1 cellular context compared by ENCODE assay signal in genomic region chr1:6601049-6601864, GRCh38.
TF ChIP-seq lines count a peak whose summit lies in the region.

No MANE protein-coding gene starts in this region.

TF ChIP-seq in HepG2, 621 proteins besides CTCF, POLR2A, EP300 and RAD21 (continued from another document and continues in another):
- TF ChIP-seq ZNF362 (CRISPR knock-in tag; IDR thresholded peaks at IDR 0.05; ENCODE audit: borderline replicate concordance) (no peak), ZNF275 (CRISPR knock-in tag; IDR thresholded peaks at IDR 0.05; ENCODE audit: borderline replicate concordance) (no peak), PCBP2 (optimal IDR thresholded peaks at IDR 0.05; ENCODE audit: low read depth, low read length, poor library complexity, severe bottlenecking) (no peak), TRAFD1 (CRISPR knock-in tag; IDR thresholded peaks at IDR 0.05; ENCODE audit: borderline replicate concordance) (no peak), ZNF646 (CRISPR knock-in tag; IDR thresholded peaks at IDR 0.05) (peak; percentile 59; the same call in 1 of the 2 replicates), ZNF253 (CRISPR knock-in tag; IDR thresholded peaks at IDR 0.05; ENCODE audit: borderline replicate concordance) (no peak), AKAP8 (CRISPR knock-in tag; IDR thresholded peaks at IDR 0.05) (0 out of 2 replicates have a peak, but pooled peaks have one; percentile 6), SKIL (CRISPR knock-in tag; IDR thresholded peaks at IDR 0.05; ENCODE audit: borderline replicate concordance) (no peak), ETV6 (CRISPR knock-in tag; conservative IDR thresholded peaks at IDR 0.05) (no peak), PRDM10 (CRISPR knock-in tag; IDR thresholded peaks at IDR 0.05; ENCODE audit: low read depth) (no peak), ZNF580 (CRISPR knock-in tag; IDR thresholded peaks at IDR 0.05; ENCODE audit: borderline replicate concordance, low read depth) (no peak), GTF3A (CRISPR knock-in tag; conservative IDR thresholded peaks at IDR 0.05) (0 out of 2 replicates have a peak, but pooled peaks have one; percentile 39), IKZF1 (IDR thresholded peaks at IDR 0.05) (no peak), MAFF (IDR thresholded peaks at IDR 0.05; ENCODE audit: low read depth, low read length) (peak; percentile 33; the same call in 1 of the 2 replicates), BRCA1 (CRISPR knock-in tag; IDR thresholded peaks at IDR 0.05) (no peak), U2AF2 (IDR thresholded peaks at IDR 0.05; ENCODE audit: low read depth, low read length) (no peak), CEBPG (CRISPR knock-in tag; IDR thresholded peaks at IDR 0.05) (no peak), ZBTB10 (CRISPR knock-in tag; IDR thresholded peaks at IDR 0.05; ENCODE audit: borderline replicate concordance) (peak; percentile 41; the same call in 1 of the 2 replicates), ZNF292 (CRISPR knock-in tag; IDR thresholded peaks at IDR 0.05; ENCODE audit: borderline replicate concordance, low read depth) (no peak), GTF2F1 (IDR thresholded peaks at IDR 0.05; ENCODE audit: low read length) (no peak), MXD3 (CRISPR knock-in tag; IDR thresholded peaks at IDR 0.05) (peak; percentile 29; the same call in 1 of the 2 replicates), YEATS4 (CRISPR knock-in tag; IDR thresholded peaks at IDR 0.05; ENCODE audit: borderline replicate concordance) (0 out of 2 replicates have a peak, but pooled peaks have one; percentile 5), ZFP90 (CRISPR knock-in tag; IDR thresholded peaks at IDR 0.05; ENCODE audit: borderline replicate concordance) (no peak), ZSCAN21 (CRISPR knock-in tag; IDR thresholded peaks at IDR 0.05; ENCODE audit: borderline replicate concordance) (0 out of 2 replicates have a peak, but pooled peaks have one; percentile 1), POLR2AphosphoS5 (IDR thresholded peaks at IDR 0.05; ENCODE audit: low read depth, low read length) (peak; percentile 42; the same call in 1 of the 2 replicates), SP1 (IDR thresholded peaks at IDR 0.05) (no peak), SP1 (CRISPR knock-in tag; IDR thresholded peaks at IDR 0.05) (no peak), ZNF280B (CRISPR knock-in tag; IDR thresholded peaks at IDR 0.05; ENCODE audit: borderline replicate concordance) (0 out of 2 replicates have a peak, but pooled peaks have one; percentile 5), ZNF570 (CRISPR knock-in tag; IDR thresholded peaks at IDR 0.05; ENCODE audit: borderline replicate concordance) (no peak), ARID2 (CRISPR knock-in tag; IDR thresholded peaks at IDR 0.05; ENCODE audit: borderline replicate concordance) (no peak), PITX1 (CRISPR knock-in tag; IDR thresholded peaks at IDR 0.05) (0 out of 2 replicates have a peak, but pooled peaks have one; percentile 30), ZNF501 (CRISPR knock-in tag; IDR thresholded peaks at IDR 0.05) (no peak), SALL2 (CRISPR knock-in tag; IDR thresholded peaks at IDR 0.05) (no peak), KLF12 (CRISPR knock-in tag; IDR thresholded peaks at IDR 0.05; ENCODE audit: borderline replicate concordance) (no peak), SP4 (CRISPR knock-in tag; IDR thresholded peaks at IDR 0.05) (0 out of 2 replicates have a peak, but pooled peaks have one; percentile 11), ZNF670 (CRISPR knock-in tag; IDR thresholded peaks at IDR 0.05; ENCODE audit: borderline replicate concordance) (no peak)
